ENCODE assay signal across 22 cellular contexts in the genomic region with DNA sequence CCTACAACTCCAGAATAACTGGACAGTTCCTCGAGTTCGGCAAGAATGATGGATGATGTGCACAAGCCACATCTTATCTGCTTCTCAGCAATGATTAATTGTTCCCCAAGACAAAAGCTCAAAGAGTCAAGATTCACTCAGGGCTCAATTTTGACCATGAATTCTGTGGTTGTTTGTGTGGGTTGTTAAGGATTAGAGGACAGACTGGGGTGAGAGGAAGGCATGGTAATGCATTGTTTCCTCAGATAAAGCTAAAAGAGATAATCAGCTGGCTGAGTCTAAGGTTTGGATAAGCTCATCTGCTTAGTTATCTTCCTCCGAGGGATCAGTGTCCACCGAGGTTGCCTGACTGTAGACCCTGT.
"Had no signal": no experiment of that assay in that cellular context is flagged by ENCODE, and none has a peak within 500 bp of the region (broad histone marks: within the 10 kb centered on the region; RNA-seq: fewer than 3 reads in every experiment).

No MANE protein-coding gene starts in this region.

- H3K27me3 ChIP-seq: brain microvascular endothelial cell, cardiac muscle cell had no signal

- H3K27ac ChIP-seq: brain microvascular endothelial cell, cardiac muscle cell had no signal

- H3K4me1 Mint-ChIP-seq: activated B cell treated with CpG ODN at 0.5 μM for 24 hours; activated CD4-positive, alpha-beta T cell treated with anti-CD3 and anti-CD28 coated beads, Interleukin-2, amount 10 ng/mL, durations not matched to agents 24 days and 14 days; activated naive CD8-positive, alpha-beta T cell treated with anti-CD3 and anti-CD28 coated beads, Interleukin-2, amount 50 U/mL, for 24 hours had no signal

- H3K9me3 Mint-ChIP-seq: activated B cell treated with CpG ODN at 0.5 μM for 24 hours; activated CD4-positive, alpha-beta memory T cell treated with anti-CD3 and anti-CD28 coated beads for 36 hours; activated CD4-positive, alpha-beta T cell treated with anti-CD3 and anti-CD28 coated beads, Interleukin-2, amount 10 ng/mL, durations not matched to agents 24 days and 14 days; activated naive CD4-positive, alpha-beta T cell treated with anti-CD3 and anti-CD28 coated beads, Interleukin-2, amount 50 U/mL, for 72 hours; activated T-cell treated with anti-CD3 and anti-CD28 coated beads, Interleukin-2, amount 50 U/mL, for 4 hours; T-helper 1 cell treated with Interleukin-12 subunit alpha and Interleukin-12 subunit beta and Interleukin-4 antibody, amounts not matched to agents 30 μg/mL and 1 μg/mL, for 36 hours had no signal

- DNase-seq: activated B cell treated with CpG ODN at 0.5 μM for 24 hours; activated CD4-positive, alpha-beta memory T cell treated with anti-CD3 and anti-CD28 coated beads for 36 hours; activated CD4-positive, alpha-beta T cell treated with anti-CD3 and anti-CD28 coated beads for 1 hour; activated CD8-positive, alpha-beta memory T cell treated with anti-CD3 and anti-CD28 coated beads for 24 hours; activated effector memory CD4-positive, alpha-beta T cell treated with anti-CD3 and anti-CD28 coated beads, Interleukin-2, amount 50 U/mL, for 16 hours; activated naive CD4-positive, alpha-beta T cell treated with Interleukin-2 at 50 U/mL for 16 hours; activated naive CD8-positive, alpha-beta T cell treated with anti-CD3 and anti-CD28 coated beads, Interleukin-2, amount 50 U/mL, for 24 hours; activated T-cell treated with anti-CD3 and anti-CD28 coated beads, Interleukin-2, amount 50 U/mL, for 4 hours; amygdala; brain microvascular endothelial cell; cerebellar nuclear complex; KG1; NCI-H1048; NCI-H1930; NCI-H2171; NCI-H2227 treated with DMSO at 0.1 percent for 48 hours; NCI-H526; RPMI8226 had no signal

- H3K36me3 Mint-ChIP-seq: activated CD4-positive, alpha-beta memory T cell treated with anti-CD3 and anti-CD28 coated beads for 36 hours; activated naive CD4-positive, alpha-beta T cell treated with anti-CD3 and anti-CD28 coated beads, Interleukin-2, amount 50 U/mL, for 72 hours had no signal

- H3K36me3 ChIP-seq: brain microvascular endothelial cell, cardiac muscle cell had no signal

- H3K4me3 ChIP-seq: cardiac muscle cell had no signal

- H3K4me3 Mint-ChIP-seq: activated B cell treated with CpG ODN at 0.5 μM for 24 hours; activated CD4-positive, alpha-beta memory T cell treated with anti-CD3 and anti-CD28 coated beads for 36 hours; activated CD4-positive, alpha-beta T cell treated with anti-CD3 and anti-CD28 coated beads, Interleukin-2, amount 10 ng/mL, durations not matched to agents 24 days and 14 days; activated naive CD8-positive, alpha-beta T cell treated with anti-CD3 and anti-CD28 coated beads, Interleukin-2, amount 50 U/mL, for 24 hours; activated T-cell treated with anti-CD3 and anti-CD28 coated beads, Interleukin-2, amount 50 U/mL, for 4 hours; T-helper 1 cell treated with Interleukin-12 subunit alpha and Interleukin-12 subunit beta and Interleukin-4 antibody, amounts not matched to agents 30 μg/mL and 1 μg/mL, for 36 hours had no signal

- H3K27ac Mint-ChIP-seq: activated B cell treated with CpG ODN at 0.5 μM for 24 hours; activated CD4-positive, alpha-beta memory T cell treated with anti-CD3 and anti-CD28 coated beads for 36 hours; activated CD4-positive, alpha-beta T cell treated with anti-CD3 and anti-CD28 coated beads, Interleukin-2, amount 10 ng/mL, durations not matched to agents 24 days and 14 days; activated naive CD4-positive, alpha-beta T cell treated with anti-CD3 and anti-CD28 coated beads, Interleukin-2, amount 50 U/mL, for 72 hours; activated naive CD8-positive, alpha-beta T cell treated with anti-CD3 and anti-CD28 coated beads, Interleukin-2, amount 50 U/mL, for 24 hours; T-helper 1 cell treated with Interleukin-12 subunit alpha and Interleukin-12 subunit beta and Interleukin-4 antibody, amounts not matched to agents 30 μg/mL and 1 μg/mL, for 36 hours had no signal
